In the genomic region with DNA sequence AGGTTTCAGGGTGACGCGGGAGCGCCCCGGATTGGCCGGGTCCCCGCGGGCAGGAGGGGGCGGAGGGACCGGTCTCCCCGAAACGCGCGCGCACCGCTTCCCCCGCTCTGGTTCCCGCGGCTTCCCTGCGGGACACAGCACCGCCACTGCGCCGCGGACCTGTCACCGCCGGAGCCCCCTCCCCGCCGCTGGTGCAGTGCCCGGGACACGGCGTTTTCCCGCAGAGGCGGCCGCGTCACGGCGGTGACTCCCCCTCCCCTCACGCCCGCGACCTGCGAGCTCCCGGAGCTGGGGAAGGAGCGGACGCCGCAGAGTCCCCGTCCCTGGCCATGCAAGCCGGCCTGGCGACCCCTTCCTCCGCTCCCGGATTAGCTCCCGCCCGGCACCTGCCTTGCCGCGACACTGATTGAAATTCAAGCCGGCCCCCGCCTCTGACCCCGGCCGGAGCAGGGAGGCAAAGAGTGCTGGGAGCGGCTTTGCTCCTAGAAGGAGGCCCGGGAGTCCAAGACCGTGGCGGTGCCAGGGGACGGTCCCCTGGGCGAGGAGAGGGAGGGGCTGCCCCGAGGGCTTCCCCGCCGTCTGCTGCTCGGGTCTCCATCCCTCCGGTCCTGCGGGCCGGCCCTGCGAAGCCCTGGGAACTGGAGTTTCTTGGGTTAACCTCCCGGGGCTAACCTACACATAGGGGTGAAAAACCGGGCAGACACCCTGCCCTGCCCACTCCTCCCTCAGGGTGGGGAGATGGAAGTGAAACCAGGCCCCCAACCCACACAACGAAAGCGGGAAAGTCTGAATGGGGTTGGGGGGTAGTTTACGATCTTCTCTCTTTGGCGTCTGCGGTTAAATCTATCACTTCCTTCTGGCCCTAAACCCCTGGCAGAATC, we compare ENCODE assay signal across 2 cellular contexts.
TF ChIP-seq lines count a peak whose summit lies in the region.

No MANE protein-coding gene starts in this region.

TF ChIP-seq in H1, 55 proteins besides CTCF, POLR2A, EP300 and RAD21:
- TF ChIP-seq TAF1 (IDR thresholded peaks at IDR 0.05; ENCODE audit: low read depth, low read length): 0 out of 2 replicates have a peak, but pooled peaks have one; percentile 19
- TF ChIP-seq SUZ12 (IDR thresholded peaks at IDR 0.05; ENCODE audit: low read length): peak; percentile 71
- no peak for TF ChIP-seq EZH2 (IDR thresholded peaks at IDR 0.05; ENCODE audit: low read depth, low read length, severe bottlenecking)
- no peak for TF ChIP-seq MAFK (IDR thresholded peaks at IDR 0.05; ENCODE audit: low read depth, low read length)
- peak; percentile 82 for TF ChIP-seq ASH2L (IDR thresholded peaks at IDR 0.05; ENCODE audit: low read length)
- TF ChIP-seq JUN (IDR thresholded peaks at IDR 0.05; ENCODE audit: low read depth, low read length): no peak
- TF ChIP-seq TAF7 (optimal IDR thresholded peaks at IDR 0.05; ENCODE audit: borderline replicate concordance, low read depth, low read length): no peak
- no peak for TF ChIP-seq RFX5 (IDR thresholded peaks at IDR 0.05; ENCODE audit: borderline replicate concordance, low read depth, low read length)
- TF ChIP-seq CEBPB (IDR thresholded peaks at IDR 0.05; ENCODE audit: low read depth, low read length): no peak
- TF ChIP-seq SIN3A (conservative IDR thresholded peaks at IDR 0.05 in 1 of 2, IDR thresholded peaks at IDR 0.05 in 1 of 2; ENCODE audit: low read depth in 1 of 2, low read length in 2 of 2): 0 out of 4 replicates have a peak, but pooled peaks of 1 of the 2 experiments have one; percentile 33
- TF ChIP-seq KDM4A (IDR thresholded peaks at IDR 0.05; ENCODE audit: low read depth, low read length, severe bottlenecking): peak; percentile 76
- TF ChIP-seq FOSL1 (IDR thresholded peaks at IDR 0.05; ENCODE audit: insufficient read depth, low read depth, low read length): no peak
- peak; percentile 79; the same call in 1 of the 2 replicates for TF ChIP-seq RBBP5 (IDR thresholded peaks at IDR 0.05; ENCODE audit: borderline replicate concordance, low read depth, low read length)
- TF ChIP-seq BRCA1 (IDR thresholded peaks at IDR 0.05; ENCODE audit: low read depth, low read length): no peak
- TF ChIP-seq GABPA (IDR thresholded peaks at IDR 0.05; ENCODE audit: borderline replicate concordance, insufficient read depth, low read length): peak; percentile 43; the same call in 1 of the 2 replicates
- no peak for TF ChIP-seq SP1 (IDR thresholded peaks at IDR 0.05; ENCODE audit: low read depth, low read length)
- 0 out of 2 replicates have a peak, but pooled peaks have one; percentile 19 for TF ChIP-seq CREB1 (IDR thresholded peaks at IDR 0.05)
- TF ChIP-seq, protein P1, sequence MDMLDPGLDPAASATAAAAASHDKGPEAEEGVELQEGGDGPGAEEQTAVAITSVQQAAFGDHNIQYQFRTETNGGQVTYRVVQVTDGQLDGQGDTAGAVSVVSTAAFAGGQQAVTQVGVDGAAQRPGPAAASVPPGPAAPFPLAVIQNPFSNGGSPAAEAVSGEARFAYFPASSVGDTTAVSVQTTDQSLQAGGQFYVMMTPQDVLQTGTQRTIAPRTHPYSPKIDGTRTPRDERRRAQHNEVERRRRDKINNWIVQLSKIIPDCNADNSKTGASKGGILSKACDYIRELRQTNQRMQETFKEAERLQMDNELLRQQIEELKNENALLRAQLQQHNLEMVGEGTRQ (IDR thresholded peaks at IDR 0.05; ENCODE audit: low read length): no peak
- TF ChIP-seq HDAC2 (IDR thresholded peaks at IDR 0.05; ENCODE audit: borderline replicate concordance in 1 of 2, low read depth in 2 of 2, low read length in 2 of 2): no peak
- peak; percentile 93 for TF ChIP-seq CTBP2 (IDR thresholded peaks at IDR 0.05; ENCODE audit: borderline replicate concordance, insufficient read depth, insufficient read length, low read length)
- no peak for TF ChIP-seq SIX5 (IDR thresholded peaks at IDR 0.05; ENCODE audit: low read depth, low read length)

TF ChIP-seq in neural cell, 6 proteins besides CTCF, POLR2A, EP300 and RAD21 (continued from another document):
- TF ChIP-seq TAF1 (IDR thresholded peaks at IDR 0.05; ENCODE audit: low read depth): no peak
